Comparison of ENCODE assay signal across 9 cellular contexts in the genomic region with DNA sequence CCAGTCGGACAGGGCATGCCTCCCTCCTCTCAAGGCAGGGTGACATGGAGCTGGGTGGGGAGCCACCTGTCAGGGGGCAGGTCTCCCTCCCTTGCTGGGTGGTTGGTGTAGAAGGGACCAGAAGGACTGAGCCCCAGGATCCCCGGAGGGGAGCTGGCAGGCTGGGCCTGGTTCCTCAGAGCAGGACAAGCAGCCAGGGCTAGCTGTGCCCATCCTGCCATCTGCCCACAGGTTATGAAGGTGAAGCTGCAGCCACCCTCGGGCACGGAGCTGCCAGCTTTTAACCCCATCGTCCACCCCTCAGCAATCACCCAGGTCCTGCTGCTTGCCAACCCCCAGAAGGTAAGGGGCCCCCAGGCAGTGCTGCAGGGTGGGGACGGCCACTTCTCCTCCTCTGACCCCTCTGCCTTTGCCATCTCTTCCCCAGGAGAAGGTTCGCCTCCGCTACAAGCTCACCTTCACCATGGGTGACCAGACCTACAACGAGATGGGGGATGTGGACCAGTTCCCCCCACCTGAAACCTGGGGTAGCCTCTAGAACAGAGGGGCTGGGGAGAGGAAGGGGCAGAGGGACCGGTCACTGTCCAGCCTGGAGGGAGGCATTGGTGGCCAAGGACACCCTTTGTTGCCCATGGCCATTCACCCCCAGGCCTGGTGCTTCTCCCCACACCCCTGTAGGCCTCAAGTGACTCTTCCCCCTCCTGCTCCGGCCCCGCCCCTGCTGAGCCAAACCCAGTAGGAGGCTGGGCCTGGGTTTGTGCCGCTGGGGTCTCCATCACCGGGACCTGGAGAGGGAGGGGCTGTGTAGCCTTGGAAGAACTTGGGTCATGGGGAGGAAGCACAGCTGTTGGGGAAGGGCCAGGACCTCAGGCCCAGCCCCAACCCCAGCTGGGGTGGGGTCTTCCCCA. TPM values are rescaled to one million over a fixed set of nuclear protein-coding genes. Genes with fewer than 3 reads are reported as not detected.
DNase-seq lines count a peak whose midpoint lies in the region; ATAC-seq and TF ChIP-seq lines count a peak whose summit lies in the region.
"Had no signal": no experiment of that assay in that cellular context is flagged by ENCODE, and none has a peak within 500 bp of the region (broad histone marks: within the 10 kb centered on the region; RNA-seq: fewer than 3 reads in every experiment).

No MANE protein-coding gene starts in this region.

- no peaks in the 10 kb centered on the region for H3K79me2 ChIP-seq in mammary epithelial cell (ENCODE audit: insufficient read depth, low read length)

- intact Hi-C loops in breast epithelium (cut with DNase I; ENCODE audit: low total_unique reads), result no loop called here
- intact Hi-C loops in mammary epithelial cell (cut with micrococcal nuclease), result no loop called here
- intact Hi-C loops in right lobe of liver (cut with DNase I), result no loop called here
- intact Hi-C loops in vagina (cut with DNase I), result loop anchor here (5.0 kb wide), 1 partner anchor 40 kb away; no protein-coding TSS in a partner anchor

- no peak for TF ChIP-seq CTCF in breast epithelium (IDR thresholded peaks at IDR 0.05)
- TF ChIP-seq CTCF in mammary epithelial cell (conservative IDR thresholded peaks at IDR 0.05 in 1 of 2, IDR thresholded peaks at IDR 0.05 in 1 of 2; ENCODE audit: extremely low read depth in 1 of 2, insufficient read depth in 1 of 2, low read depth in 1 of 2, low read length in 2 of 2), result no peak
- TF ChIP-seq CTCF in right lobe of liver (IDR thresholded peaks at IDR 0.05), result no peak
- TF ChIP-seq CTCF in vagina (IDR thresholded peaks at IDR 0.05), result no peak

- no TSS peak for BruUV-seq in mammary epithelial cell (replicated peaks; lab: Mats Ljungman, UMichigan)

- H3K27ac ChIP-seq in breast epithelium (peak overlapping the region; percentile 64 to 90), mammary epithelial cell (ENCODE audit: insufficient read depth, low read depth, low read length) (no peak overlapping the region), right lobe of liver (peak overlapping the region; percentile 28 to 82 (median 70)), vagina (peak overlapping the region; percentile 82)

- 95% methylated on average over 14 of the region's 14 CpGs for WGBS in mammary epithelial cell (ENCODE audit: low coverage, missing lambda C conversion rate)
- 82% methylated on average over 5 of the region's 14 CpGs for WGBS in right lobe of liver (ENCODE audit: insufficient coverage, low coverage, low lambda C conversion rate, missing lambda C conversion rate)

- TF ChIP-seq POLR2A in breast epithelium (IDR thresholded peaks at IDR 0.05), result no peak
- TF ChIP-seq POLR2A in right lobe of liver (IDR thresholded peaks at IDR 0.05), result no peak
- TF ChIP-seq POLR2A in vagina (IDR thresholded peaks at IDR 0.05), result no peak

- no peak overlapping the region for H3K4me2 ChIP-seq in mammary epithelial cell (ENCODE audit: insufficient read depth, low read depth, low read length)

- H3K36me3 ChIP-seq in breast epithelium (no peaks in the 10 kb centered on the region), mammary epithelial cell (ENCODE audit: insufficient read depth, low read length) (no peaks in the 10 kb centered on the region), right lobe of liver (peaks cover 0 to 5% (median 1%) of the 10 kb centered on the region in 4 donors), vagina (peaks cover 0 to 26% of the 10 kb centered on the region in 2 donors)

- no peaks in the 10 kb centered on the region for H4K20me1 ChIP-seq in mammary epithelial cell (ENCODE audit: insufficient read depth, low read length)

- in situ Hi-C loops in mammary epithelial cell (cut with MboI; ENCODE audit: low sequenced_read_pairs in 2 of 2), result no loop called here

- dilution Hi-C loops in mammary epithelial cell (cut with HindIII; ENCODE audit: low sequenced_read_pairs), result no loop called here

- H3K9me3 ChIP-seq in breast epithelium, result no peaks in the 10 kb centered on the region
- no peaks in the 10 kb centered on the region for H3K9me3 ChIP-seq in mammary epithelial cell (replicated peaks; ENCODE audit: insufficient read depth, low read length)
- H3K9me3 ChIP-seq in right lobe of liver, result no peaks in the 10 kb centered on the region
- H3K9me3 ChIP-seq in vagina, result no peaks in the 10 kb centered on the region

- CTCF ChIA-PET in mammary epithelial cell (lab: Charles Lee; ENCODE audit: low non-redundant PET), result no interaction called here

- no peak overlapping the region for H3K9ac ChIP-seq in mammary epithelial cell (ENCODE audit: insufficient read depth, low read length)

- ATAC-seq in right lobe of liver (no peak), HG03442 (IDR thresholded peaks at IDR 0.05; ENCODE audit: unreplicated experiment) (no peak)

- H3K4me1 ChIP-seq in breast epithelium (peaks cover 9 to 20% of the 10 kb centered on the region in 2 donors), mammary epithelial cell (ENCODE audit: insufficient read depth, low read length) (peaks cover 8% of the 10 kb centered on the region), right lobe of liver (peaks cover 0 to 40% (median 16%) of the 10 kb centered on the region in 4 donors), vagina (peaks cover 42% of the 10 kb centered on the region)

- H3K4me3 ChIP-seq in breast epithelium (peak overlapping the region in 1 of 3 donors; percentile 25), mammary epithelial cell (replicated peaks in 1 of 3; ENCODE audit: insufficient read depth in 1 of 3, low read depth in 2 of 3, low read length in 3 of 3) (no peak overlapping the region), right lobe of liver (no peak overlapping the region), vagina (no peak overlapping the region)

- DNase-seq in breast epithelium (ENCODE audit: low spot score in 2 of 2) (no peak), mammary epithelial cell (no peak), UCSD-AML1 (lab: John Stamatoyannopoulos, UW; ENCODE audit: unreplicated experiment) (peak; percentile 75), right lobe of liver (peak in 2 of 3 donors; percentile 26 to 46), vagina (ENCODE audit: extremely low spot score in 2 of 2) (no peak), Ammon's horn (ENCODE audit: low spot score) (no peak)
- no peak for DNase-seq in stimulated activated CD4-positive, alpha-beta T cell treated with anti-CD3 and anti-CD28 coated beads, Interleukin-1b, Interleukin-23, amount 100 ng/mL, for 48 hours
- DNase-seq: NCI-H2081 treated with DMSO at 0.1 percent for 48 hours had no signal

- H3K27me3 ChIP-seq in breast epithelium (no peaks in the 10 kb centered on the region), mammary epithelial cell (ENCODE audit: insufficient read depth, low read length) (no peaks in the 10 kb centered on the region), right lobe of liver (no peaks in the 10 kb centered on the region), vagina (no peaks in the 10 kb centered on the region)

- H2AFZ ChIP-seq in mammary epithelial cell (ENCODE audit: low read depth, low read length), result no peak overlapping the region

RNA-seq across cellular contexts. Expression of a gene that starts 7.0 kb away (rescaled TPM):
- total RNA-seq in breast epithelium (1 to 10 TPM; 3.8 to 8.8 (median 7.3) TPM), mammary epithelial cell (10 to 100 TPM; 28.2 to 65.9 TPM), right lobe of liver (1 to 10 TPM; 1.6 to 4.8 (median 2.8) TPM), vagina (34.1 TPM)
- polyA plus RNA-seq in mammary epithelial cell, result 43.7 TPM
- 77.9 TPM for polyA minus RNA-seq in mammary epithelial cell

RNA-seq across cellular contexts. Expression of a gene that starts 23.8 kb away (rescaled TPM):
- total RNA-seq in breast epithelium (10 to 100 TPM; 36.6 to 63.9 (median 54.7) TPM), mammary epithelial cell (10 to 100 TPM; 33.8 to 60.2 TPM), right lobe of liver (10 to 100 TPM; 18.4 to 27.3 (median 24.1) TPM), vagina (45.7 TPM)
- polyA plus RNA-seq in mammary epithelial cell, result 26.7 TPM
- polyA minus RNA-seq in mammary epithelial cell, result 56.2 TPM

RNA-seq across cellular contexts. Expression of a gene that starts 26.1 kb away (rescaled TPM):
- total RNA-seq in breast epithelium (1 to 10 TPM; 4.2 to 6.9 (median 4.2) TPM), mammary epithelial cell (1 to 10 TPM; 5.8 to 6.9 TPM), right lobe of liver (10 to 100 TPM; 15.7 to 63.4 (median 34.4) TPM), vagina (6.4 TPM)
- polyA plus RNA-seq in mammary epithelial cell, result 19.4 TPM
- polyA minus RNA-seq in mammary epithelial cell, result 10.4 TPM

RNA-seq across cellular contexts. Expression of a gene that starts 43.0 kb away (rescaled TPM):
- total RNA-seq in breast epithelium (1,000 to 10,000 TPM in 1 of 3 donors, 100 to 1,000 TPM in 2; 621 to 2,412 (median 641) TPM), mammary epithelial cell (1,000 to 10,000 TPM; 2,888 to 3,171 TPM), right lobe of liver (100 to 1,000 TPM in 4 of 6 experiments, 10 to 100 TPM in 2; 34.7 to 267 (median 141) TPM), vagina (1,638 TPM)
- 6,743 TPM for polyA plus RNA-seq in mammary epithelial cell
- polyA minus RNA-seq in mammary epithelial cell, result 4,799 TPM

RNA-seq across cellular contexts. Expression of a gene that starts 52.5 kb away (rescaled TPM):
- under 1 TPM in 2 of 3 donors, not detected in 1; 0.80 to 0.88 TPM for total RNA-seq in breast epithelium
- not detected for total RNA-seq in mammary epithelial cell
- not detected for polyA plus RNA-seq in mammary epithelial cell
- polyA minus RNA-seq in mammary epithelial cell, result not detected
- total RNA-seq in right lobe of liver, result under 1 TPM in 1 of 6 experiments, not detected in 5; 0.64 TPM
- total RNA-seq in vagina, result not detected

Comparison
In these comparisons a context has a peak if more than half of its experiments do, and no peak if none do; other contexts are left out.
1. DNase-seq: peak in UCSD-AML1 (single experiment) and right lobe of liver (2 of 3); none in breast epithelium (0 of 2), mammary epithelial cell (single experiment), vagina (0 of 2), stimulated activated CD4-positive, alpha-beta T cell treated with anti-CD3 and anti-CD28 coated beads, Interleukin-1b, Interleukin-23, amount 100 ng/mL, for 48 hours (single experiment) and Ammon's horn (single experiment).